16 cellular contexts compared by ENCODE assay signal in the genomic region with DNA sequence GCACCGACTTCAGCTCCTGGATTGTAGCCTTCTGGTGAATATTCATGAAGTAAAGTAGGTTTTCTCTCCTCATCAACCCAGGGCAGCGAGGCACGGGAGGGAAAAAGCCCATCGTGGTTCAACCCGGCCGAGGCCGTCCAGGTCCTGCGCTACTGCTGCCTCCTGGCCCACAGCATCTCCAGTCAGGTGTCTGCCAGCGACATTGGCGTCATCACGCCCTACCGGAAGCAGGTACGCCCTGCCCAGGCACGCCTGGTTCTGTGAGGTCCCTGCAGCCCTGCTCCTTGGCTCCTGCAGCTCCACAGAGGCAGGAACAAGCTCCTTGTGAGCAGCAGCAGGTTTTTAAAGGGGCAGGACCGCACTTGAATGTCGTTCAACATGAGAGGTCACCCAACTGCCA. TPM values are rescaled to one million over a fixed set of nuclear protein-coding genes. Genes with fewer than 3 reads are reported as not detected.
A peak's percentile ranks its signal among the peaks of the same experiment; 100 is the strongest.
DNase-seq lines count a peak whose midpoint lies in the region; ATAC-seq and TF ChIP-seq lines count a peak whose summit lies in the region.
"Had no signal": no experiment of that assay in that cellular context is flagged by ENCODE, and none has a peak within 500 bp of the region (broad histone marks: within the 10 kb centered on the region; RNA-seq: fewer than 3 reads in every experiment).

No MANE protein-coding gene starts in this region.

- no peaks in the 10 kb centered on the region for H3K9me2 ChIP-seq in PC-9 (ENCODE audit: insufficient read depth)

- H3K4me1 Mint-ChIP-seq in T-helper 2 cell treated with Interferon-gamma antibody and Interleukin-4, amounts not matched to agents 5 μg/mL and 100 μg/mL, for 36 hours (ENCODE audit: low read depth) = no peaks in the 10 kb centered on the region
- H3K4me1 Mint-ChIP-seq: B cell had no signal

- POLR2A ChIA-PET in PC-9 (lab: Charles Lee; ENCODE audit: unreplicated experiment) = interaction anchor here (0.6 to 0.8 kb wide), 2 partner anchors 27 to 29 kb away, joined by 5 to 7 read pairs; a partner anchor contains a TSS

- H3K36me3 ChIP-seq in H7 (replicated peaks; ENCODE audit: control insufficient read depth, insufficient read depth, low read length) (no peaks in the 10 kb centered on the region), PC-9 (ENCODE audit: low read depth) (no peaks in the 10 kb centered on the region), spleen (no peaks in the 10 kb centered on the region)
- H3K36me3 ChIP-seq: pancreas had no signal

- DNase-seq in H7 = peak; percentile 44
- peak in 1 of 2 experiments; percentile 74 for DNase-seq in PC-9
- peak; percentile 37 to 56 for DNase-seq in foreskin keratinocyte
- DNase-seq in spleen = peak; percentile 61
- no peak for DNase-seq in SIG-M5 (lab: John Stamatoyannopoulos, UW)
- DNase-seq in T-helper 2 cell treated with Interferon-gamma antibody and Interleukin-4, amounts not matched to agents 5 μg/mL and 100 μg/mL, for 36 hours (ENCODE audit: low spot score) = no peak
- DNase-seq: amniotic stem cell, DMS153, NCI-H446 treated with DMSO at 0.1 percent for 48 hours, pancreas had no signal

- peak overlapping the region; percentile 3; the same call in 1 of the 2 replicates for H3K4me2 ChIP-seq in PC-9
- H3K4me2 ChIP-seq: KMS-11 had no signal

- peaks cover 10% of the 10 kb centered on the region for H3K27me3 Mint-ChIP-seq in T-helper 2 cell treated with Interferon-gamma antibody and Interleukin-4, amounts not matched to agents 5 μg/mL and 100 μg/mL, for 36 hours (ENCODE audit: low read depth)

- H3K4me1 ChIP-seq in PC-9 (replicated peaks; ENCODE audit: insufficient read depth) (no peaks in the 10 kb centered on the region), foreskin keratinocyte (no peaks in the 10 kb centered on the region), spleen (no peaks in the 10 kb centered on the region)
- H3K4me1 ChIP-seq: pancreas had no signal

- peak; percentile 74 for ATAC-seq in foreskin keratinocyte
- no peak for ATAC-seq in HG03039 (IDR thresholded peaks at IDR 0.05; ENCODE audit: unreplicated experiment)
- no peak for ATAC-seq in HG02981 (IDR thresholded peaks at IDR 0.05; ENCODE audit: unreplicated experiment)

- intact Hi-C loops in PC-9 (cut with micrococcal nuclease; ENCODE audit: unreplicated experiment) = loop anchor here (1.0 kb wide), 1 partner anchor 9 kb away; no protein-coding TSS in a partner anchor
- intact Hi-C loops in spleen (cut with DNase I; ENCODE audit: low total_unique reads) = no loop called here

- no peak for TF ChIP-seq CTCF in PC-9 (conservative IDR thresholded peaks at IDR 0.05)
- TF ChIP-seq CTCF in foreskin keratinocyte (conservative IDR thresholded peaks at IDR 0.05) = no peak
- TF ChIP-seq CTCF in spleen (IDR thresholded peaks at IDR 0.05 in 8 of 11, conservative IDR thresholded peaks at IDR 0.05 in 3 of 11) = no peak

- BruUV-seq in PC-9 (replicated peaks; lab: Mats Ljungman, UMichigan) = no TSS peak

- H3K9me3 Mint-ChIP-seq in T-helper 2 cell treated with Interferon-gamma antibody and Interleukin-4, amounts not matched to agents 5 μg/mL and 100 μg/mL, for 36 hours = no peaks in the 10 kb centered on the region
- H3K9me3 Mint-ChIP-seq: activated T-helper 2 cell treated with anti-CD3 and anti-CD28 coated beads, Interferon-gamma antibody, Interleukin-2, Interleukin-4, amounts not matched to agents 10 μg/mL and 5 μg/mL and 100 μg/mL, durations not matched to agents 14 hours and 24 hours and 36 hours; stimulated activated naive CD8-positive, alpha-beta T cell treated with anti-CD3 and anti-CD28 coated beads, Interleukin-15, Interleukin-2, amounts not matched to agents 100 ng/mL and 50 ng/mL, for 24 hours had no signal

- H3K4me3 Mint-ChIP-seq in T-helper 2 cell treated with Interferon-gamma antibody and Interleukin-4, amounts not matched to agents 5 μg/mL and 100 μg/mL, for 36 hours = no peak overlapping the region
- H3K4me3 Mint-ChIP-seq: B cell; stimulated activated naive CD8-positive, alpha-beta T cell treated with anti-CD3 and anti-CD28 coated beads, Interleukin-15, Interleukin-2, amounts not matched to agents 100 ng/mL and 50 ng/mL, for 24 hours had no signal

- no peaks in the 10 kb centered on the region for H3K9me3 ChIP-seq in PC-9 (ENCODE audit: insufficient read depth, low read depth)
- no peaks in the 10 kb centered on the region for H3K9me3 ChIP-seq in spleen
- H3K9me3 ChIP-seq: pancreas had no signal

- no peak for TF ChIP-seq POLR2A in spleen (IDR thresholded peaks at IDR 0.05)

- H3K27me3 ChIP-seq in H7 (ENCODE audit: control insufficient read depth, insufficient read depth, low read length) = no peaks in the 10 kb centered on the region
- H3K27me3 ChIP-seq in PC-9 (ENCODE audit: insufficient read depth, low read depth) = peaks cover 21% of the 10 kb centered on the region; the same call in 1 of the 2 replicates
- H3K27me3 ChIP-seq in foreskin keratinocyte = peaks cover 4% of the 10 kb centered on the region
- peaks cover 0 to 40% (median 5%) of the 10 kb centered on the region in 7 donors for H3K27me3 ChIP-seq in spleen (replicated peaks in 1 of 7)
- H3K27me3 ChIP-seq: pancreas had no signal

- no peak overlapping the region for H3K4me3 ChIP-seq in H7 (ENCODE audit: insufficient read depth, low read depth, low read length)
- H3K4me3 ChIP-seq in PC-9 = no peak overlapping the region
- no peak overlapping the region for H3K4me3 ChIP-seq in spleen
- H3K4me3 ChIP-seq: pancreas had no signal

- H3K27ac ChIP-seq in PC-9 (no peak overlapping the region), foreskin keratinocyte (no peak overlapping the region), spleen (no peak overlapping the region)
- H3K27ac ChIP-seq: KMS-11, pancreas had no signal

- H3K79me2 ChIP-seq in PC-9 (ENCODE audit: low read depth) = no peaks in the 10 kb centered on the region

- H3F3A ChIP-seq in PC-9 (ENCODE audit: insufficient read depth, low read depth) = no peaks in the 10 kb centered on the region

- no peaks in the 10 kb centered on the region for H3K36me3 Mint-ChIP-seq in T-helper 2 cell treated with Interferon-gamma antibody and Interleukin-4, amounts not matched to agents 5 μg/mL and 100 μg/mL, for 36 hours (ENCODE audit: low read depth)

- H2AFZ ChIP-seq in PC-9 = no peak overlapping the region

- WGBS in spleen, 5 donors = 79 to 84% (median 82%) methylated on average over 14 to 16 of the region's 16 CpGs

- no peaks in the 10 kb centered on the region for H4K20me1 ChIP-seq in PC-9 (ENCODE audit: insufficient read depth)

- CTCF ChIA-PET in PC-9 (lab: Charles Lee) = no interaction called here

- no peak overlapping the region for H3K27ac Mint-ChIP-seq in T-helper 2 cell treated with Interferon-gamma antibody and Interleukin-4, amounts not matched to agents 5 μg/mL and 100 μg/mL, for 36 hours
- H3K27ac Mint-ChIP-seq: activated T-helper 2 cell treated with anti-CD3 and anti-CD28 coated beads, Interferon-gamma antibody, Interleukin-2, Interleukin-4, amounts not matched to agents 10 μg/mL and 5 μg/mL and 100 μg/mL, durations not matched to agents 14 hours and 24 hours and 36 hours; stimulated activated naive CD8-positive, alpha-beta T cell treated with anti-CD3 and anti-CD28 coated beads, Interleukin-15, Interleukin-2, amounts not matched to agents 100 ng/mL and 50 ng/mL, for 24 hours had no signal

RNA-seq across cellular contexts. Expression of a gene that starts 12.6 kb away (rescaled TPM):
- 2.2 and 2.6 TPM in 2 replicates for total RNA-seq in H7 (2014; rRNA removed; shearing (Covaris generic))
- total RNA-seq in PC-9 (2021) (46.3 and 51.7 TPM in 2 replicates), foreskin keratinocyte (0.53 and 1.0 TPM in 2 replicates), spleen (1 to 10 TPM in 6 of 7 donors, under 1 TPM in 1; 0.39 to 4.6 (median 2.4) TPM)
- polyA plus RNA-seq in foreskin keratinocyte (0.85 and 1.8 TPM in 2 replicates), spleen (under 1 TPM; 0.11 to 0.67 (median 0.24) TPM)

RNA-seq across cellular contexts. Expression of a gene that starts 27.7 kb away (rescaled TPM):
- 83.1 and 84.6 TPM in 2 replicates for total RNA-seq in H7 (2014; rRNA removed; shearing (Covaris generic))
- total RNA-seq in PC-9 (2021) (68.2 and 78.8 TPM in 2 replicates), foreskin keratinocyte (50.7 and 52.2 TPM in 2 replicates), spleen (10 to 100 TPM; 49.8 to 66.5 (median 57.7) TPM)
- polyA plus RNA-seq in foreskin keratinocyte (63.7 and 64.5 TPM in 2 replicates), spleen (10 to 100 TPM; 43.3 to 85.8 (median 77.9) TPM)

RNA-seq across cellular contexts. Expression of a gene that starts 42.8 kb away (rescaled TPM):
- total RNA-seq in H7 (2014; rRNA removed; shearing (Covaris generic)) = 27.8 and 29.9 TPM in 2 replicates
- total RNA-seq in PC-9 (2021) (27.4 and 36.2 TPM in 2 replicates), foreskin keratinocyte (28.9 and 29.6 TPM in 2 replicates), spleen (10 to 100 TPM; 25.4 to 31.7 (median 29.3) TPM)
- polyA plus RNA-seq in foreskin keratinocyte (34.8 and 38.3 TPM in 2 replicates), spleen (10 to 100 TPM; 26.2 to 70.8 (median 47.0) TPM)

Comparison
In these comparisons a context has a peak if more than half of its experiments do, and no peak if none do; other contexts are left out.
1. DNase-seq: peak in H7 (single experiment), foreskin keratinocyte (2 of 2) and spleen (single experiment); none in SIG-M5 (single experiment) and T-helper 2 cell treated with Interferon-gamma antibody and Interleukin-4, amounts not matched to agents 5 μg/mL and 100 μg/mL, for 36 hours (single experiment).